In the genomic region with DNA sequence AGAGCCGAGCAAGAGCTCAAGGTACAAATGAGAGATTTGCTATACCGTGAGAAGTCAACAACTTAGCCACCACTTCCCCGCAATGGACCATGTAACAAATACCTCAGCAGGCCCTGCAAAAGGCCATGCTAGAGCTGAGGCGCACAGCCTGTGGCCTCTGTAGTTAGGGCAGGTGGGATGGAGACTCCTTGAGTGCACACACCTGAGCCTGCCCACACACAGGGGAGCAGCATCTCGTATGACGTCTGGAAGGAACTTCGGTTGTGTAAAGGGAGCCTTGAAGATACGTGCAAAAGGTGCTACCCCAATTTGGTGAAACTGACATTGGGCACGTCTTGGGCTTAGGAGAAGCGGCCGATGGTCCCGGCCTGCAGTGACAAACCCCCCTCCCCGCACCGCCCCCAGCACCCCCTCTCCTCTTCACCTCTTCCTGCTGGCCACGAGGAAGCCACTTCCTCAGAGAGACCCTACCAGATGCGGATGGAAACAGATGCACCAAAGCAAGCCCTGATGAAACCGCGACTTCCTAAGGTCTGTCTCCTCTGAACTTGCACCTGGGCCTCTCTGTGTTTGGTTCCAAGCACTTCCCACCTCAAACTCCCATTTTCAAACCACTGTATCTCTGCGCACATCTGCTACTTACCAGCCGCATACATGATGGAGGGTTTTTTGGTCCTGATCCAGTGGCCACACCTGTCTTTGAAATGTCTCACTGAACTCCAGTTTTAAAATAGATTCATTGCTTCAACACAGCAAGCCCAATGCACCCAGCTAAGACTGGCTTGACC, we compare ENCODE assay signal across 10 cellular contexts. TPM values are rescaled to one million over a fixed set of nuclear protein-coding genes. Genes with fewer than 3 reads are reported as not detected.
DNase-seq lines count a peak whose midpoint lies in the region; ATAC-seq and TF ChIP-seq lines count a peak whose summit lies in the region.
"Had no signal": no experiment of that assay in that cellular context is flagged by ENCODE, and none has a peak within 500 bp of the region (broad histone marks: within the 10 kb centered on the region; RNA-seq: fewer than 3 reads in every experiment).

No MANE protein-coding gene starts in this region.

- H3K27me3 ChIP-seq in Peyer's patch, result no peaks in the 10 kb centered on the region
- H3K27me3 ChIP-seq: esophagus squamous epithelium, pancreas had no signal

- DNase-seq in CMK (ENCODE audit: low read depth), result peak; percentile 43
- DNase-seq in Peyer's patch, result peak in 2 of 3 donors; percentile 56 to 63
- DNase-seq in memory B cell (ENCODE audit: low spot score in 2 of 2), result no peak
- DNase-seq in stimulated activated naive CD4-positive, alpha-beta T cell treated with Interleukin-2 at 50 U/mL for 16 hours (lab: John Stamatoyannopoulos, UW), result no peak
- DNase-seq in RKO (ENCODE audit: low spot score), result no peak
- DNase-seq: COR-L47, esophagus squamous epithelium, islet precursor cell, pancreas had no signal

- H3K36me3 Mint-ChIP-seq in memory B cell, result peaks cover 14% of the 10 kb centered on the region

- H3K4me1 ChIP-seq in Peyer's patch, result peaks cover 6 to 15% (median 13%) of the 10 kb centered on the region in 4 donors
- H3K4me1 ChIP-seq: esophagus squamous epithelium had no signal

- H3K27ac Mint-ChIP-seq in memory B cell, result peak overlapping the region; percentile 24

- H3K9me3 Mint-ChIP-seq in memory B cell, result no peaks in the 10 kb centered on the region

- peak overlapping the region in 2 of 4 donors; percentile 21 to 56 for H3K27ac ChIP-seq in Peyer's patch

- peaks cover 8% of the 10 kb centered on the region for H3K4me1 Mint-ChIP-seq in memory B cell

- H3K9me3 ChIP-seq in Peyer's patch, result no peaks in the 10 kb centered on the region
- H3K9me3 ChIP-seq: esophagus squamous epithelium, pancreas had no signal

- H3K4me3 Mint-ChIP-seq in memory B cell, result peak overlapping the region; percentile 1

- peaks cover 0 to 58% (median 0%) of the 10 kb centered on the region in 3 donors for H3K36me3 ChIP-seq in Peyer's patch

- H3K27me3 Mint-ChIP-seq in memory B cell, result no peaks in the 10 kb centered on the region

- ATAC-seq in memory B cell (ENCODE audit: low read depth) (peak; percentile 44), GM21423 (IDR thresholded peaks at IDR 0.05; ENCODE audit: unreplicated experiment) (no peak)
- ATAC-seq: pancreas had no signal

- no peak overlapping the region for H3K4me3 ChIP-seq in Peyer's patch
- H3K4me3 ChIP-seq: esophagus squamous epithelium, pancreas had no signal

- no peak for TF ChIP-seq CTCF in Peyer's patch (IDR thresholded peaks at IDR 0.05)

- no peak for TF ChIP-seq POLR2A in Peyer's patch (IDR thresholded peaks at IDR 0.05)

RNA-seq across cellular contexts. Expression of gene CDPF1, which starts 10.6 kb away (rescaled TPM):
- total RNA-seq in Peyer's patch, result 10 to 100 TPM in 3 of 4 donors, 1 to 10 TPM in 1; 7.0 to 23.9 (median 12.1) TPM

RNA-seq across cellular contexts. Expression of gene PKDREJ, which starts 23.7 kb away (rescaled TPM):
- 1 to 10 TPM in 1 of 4 donors, under 1 TPM in 2, not detected in 1; 0.13 to 1.3 (median 0.35) TPM for total RNA-seq in Peyer's patch

RNA-seq across cellular contexts. Expression of gene TTC38, which starts 28.4 kb away (rescaled TPM):
- 100 to 1,000 TPM; 173 to 606 (median 587) TPM for total RNA-seq in Peyer's patch

RNA-seq across cellular contexts. Expression of gene GTSE1, which starts 57.2 kb away (rescaled TPM):
- 10 to 100 TPM in 1 of 4 donors, 1 to 10 TPM in 3; 2.3 to 14.9 (median 5.9) TPM for total RNA-seq in Peyer's patch

Comparison
In these comparisons a context has a peak if more than half of its experiments do, and no peak if none do; other contexts are left out.
1. DNase-seq: peak in CMK (single experiment) and Peyer's patch (2 of 3); none in memory B cell (0 of 2), stimulated activated naive CD4-positive, alpha-beta T cell treated with Interleukin-2 at 50 U/mL for 16 hours (single experiment) and RKO (single experiment).